Comparison of ENCODE assay signal across 8 cellular contexts in genomic region chr13:50208826-50209335, GRCh38.
DNase-seq lines count a peak whose midpoint lies in the region; ATAC-seq and TF ChIP-seq lines count a peak whose summit lies in the region.

No MANE protein-coding gene starts in this region.

- CTCF ChIA-PET in HEK293 (lab: Yijun Ruan, JAX), result interaction anchor here (1.5 kb wide), 1 partner anchor 20 kb away, joined by 5 read pairs; no protein-coding TSS in a partner anchor

- peak overlapping the region; percentile 97 for H3K27ac Mint-ChIP-seq in nephron progenitor cell

- peaks cover 4% of the 10 kb centered on the region; the same call in 1 of the 2 replicates for H3K4me1 ChIP-seq in HEK293 (ENCODE audit: control insufficient read depth, insufficient read depth, low read length)

- H3K27me3 Mint-ChIP-seq in nephron progenitor cell (ENCODE audit: low read depth, poor library complexity), result peaks cover 4% of the 10 kb centered on the region

- H3K4me3 ChIP-seq in AG10803 (ENCODE audit: low read length) (peak overlapping the region; percentile 50), HEK293 (ENCODE audit: low read depth, low read length) (no peak overlapping the region; the same call in 1 of the 2 replicates)

- H3K9me3 Mint-ChIP-seq in nephron progenitor cell, result peaks cover 32% of the 10 kb centered on the region

- DNase-seq in AG10803 (ENCODE audit: low read depth) (peak; percentile 89), SK-MEL-5 (ENCODE audit: low read depth, low spot score) (peak; percentile 66), fibroblast of peridontal ligament (ENCODE audit: extremely low read depth) (peak; percentile 92), nephron progenitor cell (peak; percentile 58), NCI-H748 (lab: John Stamatoyannopoulos, UW; ENCODE audit: unreplicated experiment) (no peak), T-helper 1 cell (no peak)

- peaks cover 29% of the 10 kb centered on the region for H3K36me3 Mint-ChIP-seq in nephron progenitor cell (ENCODE audit: low read depth)

- POLR2A ChIA-PET in HEK293 (lab: Yijun Ruan, JAX), result interaction anchor here (0.9 to 1.3 kb wide), 2 partner anchors 83 to 127 kb away, joined by 3 to 4 read pairs; no protein-coding TSS in a partner anchor

- ATAC-seq in GM21786 (IDR thresholded peaks at IDR 0.05; ENCODE audit: unreplicated experiment), result no peak

- in situ Hi-C loops in SK-MEL-5 (cut with HindIII; ENCODE audit: low pct_unique_long_range_greater_than_20kb, low sequenced_read_pairs), result no loop called here

- TF ChIP-seq CTCF in AG10803 (conservative IDR thresholded peaks at IDR 0.05; ENCODE audit: low read length) (no peak), HEK293 (tag by site-specific recombination; IDR thresholded peaks at IDR 0.05) (no peak), nephron progenitor cell (IDR thresholded peaks at IDR 0.05) (no peak)

- peaks cover 0 to 5% of the 10 kb centered on the region in 2 experiments; a peak in 1 of 3 replicates for H3K36me3 ChIP-seq in HEK293 (ENCODE audit: control insufficient read depth in 2 of 2, insufficient read depth in 1 of 2, low read length in 2 of 2)

- H3K4me3 Mint-ChIP-seq in nephron progenitor cell, result peak overlapping the region; percentile 61

- peaks cover 22% of the 10 kb centered on the region for H3K4me1 Mint-ChIP-seq in nephron progenitor cell

- no peaks in the 10 kb centered on the region for H3K9me3 ChIP-seq in HEK293 (ENCODE audit: control insufficient read depth, insufficient read depth, low read depth, low read length)

- peak overlapping the region; percentile 33; the same call in 1 of the 2 replicates for H3K27ac ChIP-seq in HEK293 (ENCODE audit: extremely low read depth, low read depth, low read length)

TF ChIP-seq in HEK293, 187 proteins besides CTCF, POLR2A, EP300 and RAD21 (continues in another document):
- TF ChIP-seq ZNF404 (tag by site-specific recombination; IDR thresholded peaks at IDR 0.05) (no peak), YY1 (tag by site-specific recombination; IDR thresholded peaks at IDR 0.05) (no peak), ZNF23 (tag by site-specific recombination; IDR thresholded peaks at IDR 0.05; ENCODE audit: borderline replicate concordance) (no peak), ZNF292 (tag by site-specific recombination; IDR thresholded peaks at IDR 0.05; ENCODE audit: borderline replicate concordance, low read depth) (no peak), ZNF114 (tag by site-specific recombination; IDR thresholded peaks at IDR 0.05) (no peak), SP7 (tag by site-specific recombination; IDR thresholded peaks at IDR 0.05) (peak; percentile 35), ZNF221 (tag by site-specific recombination; IDR thresholded peaks at IDR 0.05; ENCODE audit: borderline replicate concordance) (no peak), ZNF350 (tag by site-specific recombination; IDR thresholded peaks at IDR 0.05) (no peak), YY2 (tag by site-specific recombination; IDR thresholded peaks at IDR 0.05) (no peak), ZNF211 (tag by site-specific recombination; IDR thresholded peaks at IDR 0.05; ENCODE audit: low read depth) (no peak), ZFP69B (tag by site-specific recombination; IDR thresholded peaks at IDR 0.05) (0 out of 2 replicates have a peak, but pooled peaks have one; percentile 7), REPIN1 (tag by site-specific recombination; IDR thresholded peaks at IDR 0.05; ENCODE audit: low read depth) (no peak), GLIS2 (tag by site-specific recombination; IDR thresholded peaks at IDR 0.05) (peak; percentile 74), ZSCAN18 (tag by site-specific recombination; IDR thresholded peaks at IDR 0.05) (no peak), ZBTB6 (tag by site-specific recombination; IDR thresholded peaks at IDR 0.05) (no peak), ZNF785 (tag by site-specific recombination; IDR thresholded peaks at IDR 0.05) (no peak), ZIC2 (tag by site-specific recombination; IDR thresholded peaks at IDR 0.05) (peak; percentile 90), ZNF600 (tag by site-specific recombination; IDR thresholded peaks at IDR 0.05) (peak; percentile 56; the same call in 1 of the 2 replicates), ZNF777 (tag by site-specific recombination; IDR thresholded peaks at IDR 0.05; ENCODE audit: borderline replicate concordance) (no peak), ZFP37 (tag by site-specific recombination; IDR thresholded peaks at IDR 0.05) (0 out of 2 replicates have a peak, but pooled peaks have one; percentile 45), ZBTB17 (tag by site-specific recombination; IDR thresholded peaks at IDR 0.05) (peak; percentile 86), ZSCAN16 (tag by site-specific recombination; IDR thresholded peaks at IDR 0.05) (no peak), FEZF1 (tag by site-specific recombination; IDR thresholded peaks at IDR 0.05) (no peak), ZNF610 (tag by site-specific recombination; IDR thresholded peaks at IDR 0.05; ENCODE audit: borderline replicate concordance) (no peak), PATZ1 (tag by site-specific recombination; IDR thresholded peaks at IDR 0.05) (0 out of 2 replicates have a peak, but pooled peaks have one; percentile 40), ZBTB1 (tag by site-specific recombination; IDR thresholded peaks at IDR 0.05) (no peak), BCL6B (tag by site-specific recombination; IDR thresholded peaks at IDR 0.05) (no peak), MYNN (tag by site-specific recombination; IDR thresholded peaks at IDR 0.05; ENCODE audit: borderline replicate concordance) (no peak), ZNF184 (tag by site-specific recombination; IDR thresholded peaks at IDR 0.05) (no peak), HOXC10 (CRISPR knock-in tag; IDR thresholded peaks at IDR 0.05) (no peak), ZNF391 (tag by site-specific recombination; IDR thresholded peaks at IDR 0.05; ENCODE audit: borderline replicate concordance, low read depth) (no peak), ZNF302 (tag by site-specific recombination; IDR thresholded peaks at IDR 0.05; ENCODE audit: low read depth) (no peak), ZNF37A (tag by site-specific recombination; IDR thresholded peaks at IDR 0.05) (no peak)

Comparison
In these comparisons a context has a peak if more than half of its experiments do, and no peak if none do; other contexts are left out.
1. DNase-seq: peak in AG10803 (single experiment), SK-MEL-5 (single experiment), fibroblast of peridontal ligament (single experiment) and nephron progenitor cell (single experiment); none in NCI-H748 (single experiment) and T-helper 1 cell (0 of 5).